In the genomic region with DNA sequence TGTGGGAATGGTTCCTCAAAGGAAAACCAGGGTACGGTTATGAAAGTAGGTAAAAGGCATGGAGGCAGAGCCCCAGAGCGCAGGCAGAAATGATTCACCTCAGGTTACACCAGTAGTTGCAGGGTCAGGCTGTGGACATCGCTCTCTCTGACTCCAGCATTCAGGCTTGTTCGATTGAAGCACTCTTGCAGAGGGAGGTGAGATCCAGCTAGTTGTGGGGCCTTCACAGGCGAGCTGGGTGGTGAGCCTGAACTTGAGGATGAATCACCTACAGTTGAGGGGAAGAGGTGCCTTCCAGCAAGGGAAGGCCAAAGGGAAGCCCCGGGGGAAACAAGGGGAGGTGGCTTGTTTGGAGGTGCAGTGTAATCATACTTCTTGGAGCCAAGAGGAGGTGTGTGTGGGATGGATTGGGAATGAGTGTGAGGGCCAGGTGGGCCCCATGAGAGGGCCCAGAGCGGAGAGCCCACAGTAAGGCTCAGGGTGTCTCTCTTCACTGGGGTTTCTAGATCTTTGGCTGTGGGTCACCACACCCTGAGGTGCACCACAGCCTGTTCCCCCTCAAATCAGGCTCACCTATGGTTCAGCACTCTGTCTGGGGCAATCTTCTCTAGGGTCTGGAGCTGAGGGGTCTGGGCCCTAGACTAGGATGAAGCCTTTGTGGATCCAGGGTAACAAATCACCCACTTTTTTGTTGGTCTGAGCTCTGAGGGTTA, we compare ENCODE assay signal across 11 cellular contexts. TPM values are rescaled to one million over a fixed set of nuclear protein-coding genes. Genes with fewer than 3 reads are reported as not detected.
DNase-seq lines count a peak whose midpoint lies in the region; ATAC-seq and TF ChIP-seq lines count a peak whose summit lies in the region.
"Had no signal": no experiment of that assay in that cellular context is flagged by ENCODE, and none has a peak within 500 bp of the region (broad histone marks: within the 10 kb centered on the region; RNA-seq: fewer than 3 reads in every experiment).

No MANE protein-coding gene starts in this region.

- peak; percentile 33 for DNase-seq in CD1c-positive myeloid dendritic cell (ENCODE audit: extremely low spot score)
- peak; percentile 95 for DNase-seq in M059J (ENCODE audit: low read depth)
- DNase-seq in choroid plexus epithelial cell (ENCODE audit: low read depth), result peak; percentile 77
- DNase-seq in prostate gland (ENCODE audit: low spot score), result no peak
- no peak for DNase-seq in DMS53 treated with DMSO at 0.1 percent for 48 hours (lab: John Stamatoyannopoulos, UW; ENCODE audit: unreplicated experiment)
- no peak for DNase-seq in GDM1 (lab: John Stamatoyannopoulos, UW)
- DNase-seq in ACHN, result no peak
- DNase-seq: activated T-cell treated with anti-CD3 and anti-CD28 coated beads, Interleukin-2, amount 50 U/mL, for 1 hour; effector CD8-positive, alpha-beta T cell; NCI-H748 treated with DMSO at 0.1 percent for 48 hours had no signal

- no peak for ATAC-seq in HG03025 (IDR thresholded peaks at IDR 0.05; ENCODE audit: low FRiP score, unreplicated experiment)

- no peak for TF ChIP-seq POLR2A in prostate gland (IDR thresholded peaks at IDR 0.05)

- H3K36me3 ChIP-seq in prostate gland, result no peaks in the 10 kb centered on the region

- no peaks in the 10 kb centered on the region for H3K9me3 ChIP-seq in prostate gland

- intact Hi-C loops in prostate gland (cut with DNase I), result no loop called here

- 94% methylated on average over 7 of the region's 7 CpGs for WGBS in prostate gland

- H3K27me3 ChIP-seq in prostate gland (replicated peaks; ENCODE audit: insufficient read depth), result no peaks in the 10 kb centered on the region

- peak overlapping the region; percentile 16 to 49 for H3K27ac ChIP-seq in prostate gland

- peaks cover 5% of the 10 kb centered on the region for H3K4me1 ChIP-seq in prostate gland (replicated peaks)

- in situ Hi-C loops in ACHN (cut with HindIII; ENCODE audit: low pct_ligation_motif_present, low pct_unique_long_range_greater_than_20kb, low sequenced_read_pairs), result no loop called here

- TF ChIP-seq CTCF in choroid plexus epithelial cell (conservative IDR thresholded peaks at IDR 0.05; ENCODE audit: low read depth, low read length), result no peak
- TF ChIP-seq CTCF in prostate gland (IDR thresholded peaks at IDR 0.05), result no peak

- H3K4me3 ChIP-seq in choroid plexus epithelial cell (ENCODE audit: low read depth, low read length), result no peak overlapping the region
- no peak overlapping the region for H3K4me3 ChIP-seq in prostate gland

RNA-seq across cellular contexts. Expression of gene TTC7A, which starts 23.1 kb away (rescaled TPM):
- total RNA-seq in M059J (2014; rRNA removed; shearing (Covaris generic)), result 9.1 and 13.0 TPM in 2 replicates
- 10 to 100 TPM; 19.3 to 64.4 TPM for total RNA-seq in prostate gland

RNA-seq across cellular contexts. Expression of gene MCFD2, which starts 48.5 kb away (rescaled TPM):
- 199 and 365 TPM in 2 replicates for total RNA-seq in M059J (2014; rRNA removed; shearing (Covaris generic))
- total RNA-seq in prostate gland, result 10 to 100 TPM; 77.9 to 88.4 TPM

Comparison
In these comparisons a context has a peak if more than half of its experiments do, and no peak if none do; other contexts are left out.
1. DNase-seq: peak in CD1c-positive myeloid dendritic cell (single experiment), M059J (single experiment) and choroid plexus epithelial cell (single experiment); none in prostate gland (single experiment), DMS53 treated with DMSO at 0.1 percent for 48 hours (single experiment), GDM1 (single experiment) and ACHN (single experiment).